ENCODE assay signal across 1 cellular context in genomic region chr11:119481021-119481666, GRCh38.
TF ChIP-seq lines count a peak whose summit lies in the region.

No MANE protein-coding gene starts in this region.

TF ChIP-seq in HepG2, 621 proteins besides CTCF, POLR2A, EP300 and RAD21 (continued from another document and continues in another):
- TF ChIP-seq ZBTB4 (CRISPR knock-in tag; IDR thresholded peaks at IDR 0.05; ENCODE audit: borderline replicate concordance) (no peak), ZNF614 (CRISPR knock-in tag; IDR thresholded peaks at IDR 0.05; ENCODE audit: borderline replicate concordance) (peak; percentile 94), E2F2 (CRISPR knock-in tag; IDR thresholded peaks at IDR 0.05; ENCODE audit: borderline replicate concordance) (no peak), ISX (CRISPR knock-in tag; conservative IDR thresholded peaks at IDR 0.05) (no peak), GLMP (CRISPR knock-in tag; IDR thresholded peaks at IDR 0.05; ENCODE audit: borderline replicate concordance) (no peak), NCOA2 (CRISPR knock-in tag; IDR thresholded peaks at IDR 0.05) (peak; percentile 66; the same call in 1 of the 2 replicates), FIP1L1 (IDR thresholded peaks at IDR 0.05; ENCODE audit: borderline replicate concordance, insufficient read depth, low read depth, low read length) (no peak), ZNF780A (CRISPR knock-in tag; IDR thresholded peaks at IDR 0.05) (peak; percentile 59; the same call in 1 of the 2 replicates), CHD4 (IDR thresholded peaks at IDR 0.05; ENCODE audit: borderline replicate concordance, low read length) (no peak), ZNF251 (CRISPR knock-in tag; IDR thresholded peaks at IDR 0.05) (no peak), ZFX (CRISPR knock-in tag; IDR thresholded peaks at IDR 0.05; ENCODE audit: low read depth) (peak; percentile 70; the same call in 1 of the 2 replicates), ZNF552 (CRISPR knock-in tag; IDR thresholded peaks at IDR 0.05; ENCODE audit: borderline replicate concordance) (no peak), ZNF138 (CRISPR knock-in tag; IDR thresholded peaks at IDR 0.05; ENCODE audit: low read depth) (no peak), ZFP36L1 (CRISPR knock-in tag; IDR thresholded peaks at IDR 0.05) (no peak), ZBTB1 (CRISPR knock-in tag; IDR thresholded peaks at IDR 0.05; ENCODE audit: borderline replicate concordance) (no peak), NR3C1 (CRISPR knock-in tag; IDR thresholded peaks at IDR 0.05) (no peak), FOXJ3 (CRISPR knock-in tag; IDR thresholded peaks at IDR 0.05; ENCODE audit: borderline replicate concordance) (peak; percentile 74; the same call in 1 of the 2 replicates), XBP1 (CRISPR knock-in tag; IDR thresholded peaks at IDR 0.05) (no peak), ELF3 (CRISPR knock-in tag; IDR thresholded peaks at IDR 0.05) (peak; percentile 36; the same call in 1 of the 2 replicates), ZNF263 (CRISPR knock-in tag; IDR thresholded peaks at IDR 0.05) (peak; percentile 37; the same call in 1 of the 2 replicates), PBX2 (CRISPR knock-in tag; IDR thresholded peaks at IDR 0.05) (no peak), ZNF770 (CRISPR knock-in tag; IDR thresholded peaks at IDR 0.05) (peak; percentile 62; the same call in 1 of the 2 replicates), RAD51 (IDR thresholded peaks at IDR 0.05; ENCODE audit: borderline replicate concordance) (no peak), ZSCAN21 (CRISPR knock-in tag; IDR thresholded peaks at IDR 0.05; ENCODE audit: borderline replicate concordance) (no peak; the same call in 1 of the 2 replicates), ZMYM2 (CRISPR knock-in tag; IDR thresholded peaks at IDR 0.05) (no peak), ZNF143 (CRISPR knock-in tag; IDR thresholded peaks at IDR 0.05) (peak; percentile 33; the same call in 1 of the 2 replicates), TRIM24 (CRISPR knock-in tag; IDR thresholded peaks at IDR 0.05) (no peak), ARHGAP35 (CRISPR knock-in tag; IDR thresholded peaks at IDR 0.05; ENCODE audit: borderline replicate concordance) (no peak), NFAT5 (CRISPR knock-in tag; IDR thresholded peaks at IDR 0.05) (0 out of 2 replicates have a peak, but pooled peaks have one; percentile 28), ZNF383 (CRISPR knock-in tag; IDR thresholded peaks at IDR 0.05; ENCODE audit: borderline replicate concordance) (no peak), ZFY (CRISPR knock-in tag; IDR thresholded peaks at IDR 0.05) (peak; percentile 65), STAT6 (CRISPR knock-in tag; IDR thresholded peaks at IDR 0.05; ENCODE audit: borderline replicate concordance) (no peak), AHDC1 (CRISPR knock-in tag; IDR thresholded peaks at IDR 0.05; ENCODE audit: borderline replicate concordance) (peak; percentile 74; the same call in 1 of the 2 replicates), GFI1 (CRISPR knock-in tag; IDR thresholded peaks at IDR 0.05; ENCODE audit: borderline replicate concordance) (peak; percentile 97), ZNF484 (CRISPR knock-in tag; IDR thresholded peaks at IDR 0.05; ENCODE audit: borderline replicate concordance, low read depth) (no peak), ZNF788 (CRISPR knock-in tag; IDR thresholded peaks at IDR 0.05; ENCODE audit: borderline replicate concordance) (peak; percentile 85; the same call in 1 of the 2 replicates)
